8 cellular contexts compared by ENCODE assay signal in genomic region chr3:134795776-134796312, GRCh38. TPM values are rescaled to one million over a fixed set of nuclear protein-coding genes. Genes with fewer than 3 reads are reported as not detected.
DNase-seq lines count a peak whose midpoint lies in the region; ATAC-seq and TF ChIP-seq lines count a peak whose summit lies in the region.

No MANE protein-coding gene starts in this region.

- H3K4me1 ChIP-seq in HUES6 (ENCODE audit: control insufficient read depth, insufficient read depth, low read length), result peaks cover 12% of the 10 kb centered on the region
- peaks cover 0 to 13% (median 3%) of the 10 kb centered on the region in 4 donors for H3K4me1 ChIP-seq in right lobe of liver
- no peaks in the 10 kb centered on the region for H3K4me1 ChIP-seq in aorta (ENCODE audit: control insufficient read depth in 1 of 2, insufficient read depth in 2 of 2, low read length in 2 of 2)

- no peaks in the 10 kb centered on the region for H3K9me3 ChIP-seq in HUES6 (ENCODE audit: control insufficient read depth, insufficient read depth, low read depth, low read length)
- H3K9me3 ChIP-seq in right lobe of liver, result no peaks in the 10 kb centered on the region
- no peaks in the 10 kb centered on the region for H3K9me3 ChIP-seq in aorta (ENCODE audit: control insufficient read depth, low read length)

- ATAC-seq in Right ventricle myocardium inferior (no peak), right lobe of liver (peak in 3 of 4 donors; percentile 6 to 14 (median 8)), aorta (ENCODE audit: low FRiP score) (peak; percentile 15)

- no peak for TF ChIP-seq CTCF in right lobe of liver (IDR thresholded peaks at IDR 0.05)

- H3K27ac ChIP-seq in HUES6 (ENCODE audit: low read depth, low read length) (no peak overlapping the region), right lobe of liver (no peak overlapping the region), aorta (ENCODE audit: low read depth in 1 of 2, low read length in 2 of 2) (no peak overlapping the region)

- peak; percentile 68 for DNase-seq in Right ventricle myocardium inferior (ENCODE audit: missing footprints)
- DNase-seq in cardiac septum (ENCODE audit: low spot score), result no peak
- DNase-seq in cerebellum (ENCODE audit: low spot score), result peak; percentile 50
- DNase-seq in right lobe of liver, result peak in 2 of 3 donors; percentile 27 to 49
- no peak for DNase-seq in aorta
- no peak for DNase-seq in NCI-H2196 treated with DMSO at 0.1 percent for 48 hours (lab: John Stamatoyannopoulos, UW; ENCODE audit: unreplicated experiment)
- no peak for DNase-seq in NK-92 treated with Interleukin-12 subunit alpha and Interleukin-12 subunit beta, amount 100 ng/mL, for 24 hours (lab: John Stamatoyannopoulos, UW)

- intact Hi-C loops in Right ventricle myocardium inferior (cut with DNase I) (loop anchor here (1.0 to 10.0 kb wide), 5 partner anchors 145 to 1099 kb away; partner anchors contain the start of gene KY), cardiac septum (cut with DNase I) (loop anchor here (2.0 kb wide), 3 partner anchors 447 to 1101 kb away; no protein-coding TSS in a partner anchor), right lobe of liver (cut with DNase I) (loop anchor here (10.0 kb wide), 3 partner anchors 449 to 1099 kb away; no protein-coding TSS in a partner anchor), aorta (cut with DNase I) (loop anchor here (5.0 to 10.0 kb wide), 3 partner anchors 144 to 1249 kb away; partner anchors contain the start of gene KY (in 1 of the 2))

- H3K4me3 ChIP-seq in HUES6 (ENCODE audit: low read depth, low read length) (peak overlapping the region; percentile 84), right lobe of liver (peak overlapping the region; percentile 43 to 50 (median 50)), aorta (ENCODE audit: low read length in 2 of 2) (peak overlapping the region; percentile 41 to 44)

- H3K36me3 ChIP-seq in HUES6 (ENCODE audit: control insufficient read depth, insufficient read depth, low read length) (no peaks in the 10 kb centered on the region), right lobe of liver (no peaks in the 10 kb centered on the region), aorta (ENCODE audit: control insufficient read depth in 1 of 2, insufficient read depth in 2 of 2, low read length in 1 of 2) (no peaks in the 10 kb centered on the region)

- H3K27me3 ChIP-seq in HUES6 (ENCODE audit: control insufficient read depth, insufficient read depth, low read length), result peaks cover 73% of the 10 kb centered on the region
- H3K27me3 ChIP-seq in right lobe of liver, result peaks cover 8 to 12% of the 10 kb centered on the region in 2 donors
- no peaks in the 10 kb centered on the region for H3K27me3 ChIP-seq in aorta (ENCODE audit: control insufficient read depth in 1 of 2, insufficient read depth in 2 of 2, low read length in 1 of 2)

- WGBS in right lobe of liver (ENCODE audit: insufficient coverage, low coverage, low lambda C conversion rate, missing lambda C conversion rate), result 0% methylated on average over 7 of the region's 49 CpGs
- WGBS in aorta, 2 donors, result 0 to 1% methylated on average over 43 to 49 of the region's 49 CpGs

- TF ChIP-seq POLR2A in right lobe of liver (IDR thresholded peaks at IDR 0.05), result no peak

- peak overlapping the region; percentile 55 for H3K9ac ChIP-seq in HUES6 (ENCODE audit: low read length)

RNA-seq across cellular contexts. Expression of gene EPHB1, which starts 0.8 kb away (rescaled TPM):
- total RNA-seq in Right ventricle myocardium inferior (1.4 TPM), cardiac septum (1.1 TPM), cerebellum (25.0 TPM), right lobe of liver (10 to 100 TPM in 1 of 6 experiments, 1 to 10 TPM in 4, under 1 TPM in 1; 0.63 to 10.9 (median 1.8) TPM), aorta (1 to 10 TPM; 3.6 to 4.8 TPM)
- polyA plus RNA-seq in aorta, result under 1 TPM in 1 of 2 donors, not detected in 1; 0.31 TPM

Comparison
In these comparisons a context has a peak if more than half of its experiments do, and no peak if none do; other contexts are left out.
1. DNase-seq: peak in Right ventricle myocardium inferior (single experiment), cerebellum (single experiment) and right lobe of liver (2 of 3); none in cardiac septum (single experiment), aorta (0 of 2), NCI-H2196 treated with DMSO at 0.1 percent for 48 hours (single experiment) and NK-92 treated with Interleukin-12 subunit alpha and Interleukin-12 subunit beta, amount 100 ng/mL, for 24 hours (single experiment).
2. Peak in every context shown above with its lines, with median percentiles within 50 percentile points of each other: H3K4me3 ChIP-seq.